In genomic region chr2:64276417-64277095, GRCh38 we compare ENCODE assay signal across 11 cellular contexts.
DNase-seq lines count a peak whose midpoint lies in the region; ATAC-seq, FAIRE-seq and TF ChIP-seq lines count a peak whose summit lies in the region.
"Had no signal": no experiment of that assay in that cellular context is flagged by ENCODE, and none has a peak within 500 bp of the region (broad histone marks: within the 10 kb centered on the region; RNA-seq: fewer than 3 reads in every experiment).

No MANE protein-coding gene starts in this region.

- TF ChIP-seq CTCF in kidney (IDR thresholded peaks at IDR 0.05; ENCODE audit: borderline replicate concordance, extremely low read depth, insufficient read depth) (no peak), tibial nerve (IDR thresholded peaks at IDR 0.05) (no peak)

- no peaks in the 10 kb centered on the region for H3K36me3 ChIP-seq in kidney (ENCODE audit: control insufficient read depth in 1 of 2, insufficient read depth in 2 of 2, low read length in 2 of 2)
- H3K36me3 ChIP-seq in tibial nerve: no peaks in the 10 kb centered on the region
- H3K36me3 ChIP-seq: ovary had no signal

- intact Hi-C loops in kidney (cut with DNase I): no loop called here

- H3K4me3 ChIP-seq in kidney (ENCODE audit: low read length in 2 of 2) (no peak overlapping the region), tibial nerve (peak overlapping the region in 1 of 4 donors; percentile 13)
- H3K4me3 ChIP-seq: ovary had no signal

- H3K27me3 ChIP-seq in tibial nerve: no peaks in the 10 kb centered on the region
- H3K27me3 ChIP-seq: ovary had no signal

- TF ChIP-seq POLR2A in tibial nerve (IDR thresholded peaks at IDR 0.05): no peak

- H3K4me1 ChIP-seq in kidney (ENCODE audit: control insufficient read depth in 1 of 2, insufficient read depth in 1 of 2, low read depth in 1 of 2, low read length in 2 of 2): peaks cover 21 to 31% of the 10 kb centered on the region in 2 donors
- H3K4me1 ChIP-seq in tibial nerve: peaks cover 2 to 52% (median 19%) of the 10 kb centered on the region in 4 donors

- no peak for FAIRE-seq in kidney (lab: Jason Lieb, UNC)

- peak; percentile 38 for DNase-seq in HT1080 (ENCODE audit: low read depth)
- DNase-seq in caudate nucleus (lab: John Stamatoyannopoulos, UW): no peak
- DNase-seq in kidney: no peak
- DNase-seq in tibial nerve (ENCODE audit: low spot score in 2 of 2): no peak
- DNase-seq in NAMALWA (ENCODE audit: low spot score): no peak
- no peak for DNase-seq in COLO668 (lab: John Stamatoyannopoulos, UW; ENCODE audit: unreplicated experiment)
- DNase-seq: NCI-H446 treated with DMSO at 0.1 percent for 48 hours, ovary had no signal

- ATAC-seq in GM18861 (IDR thresholded peaks at IDR 0.05; ENCODE audit: unreplicated experiment) (no peak), GM21529 (IDR thresholded peaks at IDR 0.05; ENCODE audit: unreplicated experiment) (no peak)

- H3K9me3 ChIP-seq in kidney (ENCODE audit: control insufficient read depth in 1 of 2, low read length in 2 of 2) (no peaks in the 10 kb centered on the region), tibial nerve (no peaks in the 10 kb centered on the region)
- H3K9me3 ChIP-seq: ovary had no signal

- H3K27ac ChIP-seq in caudate nucleus (ENCODE audit: low read depth, low read length) (peak overlapping the region; percentile 36), kidney (ENCODE audit: low read depth in 2 of 2, low read length in 2 of 2) (peak overlapping the region; percentile 52 to 65), tibial nerve (peak overlapping the region in 3 of 4 donors; percentile 13 to 76 (median 71))
- H3K27ac ChIP-seq: KMS-11, ovary had no signal

- H3K9ac ChIP-seq in kidney (ENCODE audit: low read length in 2 of 2): no peak overlapping the region
- H3K9ac ChIP-seq: KMS-11 had no signal

- 88 to 90% methylated on average over 3 of the region's 3 CpGs for WGBS in tibial nerve, 2 donors

- TF ChIP-seq EP300 in tibial nerve (IDR thresholded peaks at IDR 0.05): no peak
